ENCODE assay signal across 8 cellular contexts in genomic region chr2:20050712-20051517, GRCh38.
DNase-seq lines count a peak whose midpoint lies in the region; ATAC-seq, FAIRE-seq and TF ChIP-seq lines count a peak whose summit lies in the region.

No MANE protein-coding gene starts in this region.

- H3K36me3 ChIP-seq in muscle layer of duodenum (ENCODE audit: control insufficient read depth in 1 of 2, insufficient read depth in 2 of 2, low read length in 2 of 2): peaks cover 0 to 12% of the 10 kb centered on the region in 2 donors

- H3K4me3 ChIP-seq in AG04449 (ENCODE audit: low read depth, low read length) (peak overlapping the region; percentile 88), GM12875 (ENCODE audit: low read depth, low read length) (peak overlapping the region; percentile 73), muscle layer of duodenum (ENCODE audit: low read depth in 1 of 2, low read length in 2 of 2) (peak overlapping the region; percentile 72 to 84)

- no peaks in the 10 kb centered on the region for H3K27me3 ChIP-seq in muscle layer of duodenum (ENCODE audit: low read depth, low read length)

- no peak for FAIRE-seq in urothelium cell line (lab: Jason Lieb, UNC)

- no peak for DNase-seq in AG04449 (ENCODE audit: low read depth, low spot score)
- peak; percentile 8 for DNase-seq in NCI-H2107 (lab: John Stamatoyannopoulos, UW)
- peak; percentile 17 to 34 for DNase-seq in activated CD4-positive, alpha-beta T cell treated with anti-CD3 and anti-CD28 coated beads, Interleukin-2, amount 50 U/mL, for 48 hours
- peak; percentile 81 for DNase-seq in fibroblast of peridontal ligament (ENCODE audit: extremely low read depth)
- peak; percentile 69 for DNase-seq in urothelium cell line (ENCODE audit: low spot score)

- H3K27ac ChIP-seq in muscle layer of duodenum (ENCODE audit: low read length): peak overlapping the region; percentile 98

- H3K4me1 ChIP-seq in muscle layer of duodenum (ENCODE audit: control insufficient read depth in 1 of 2, insufficient read depth in 2 of 2, low read length in 2 of 2): peaks cover 6 to 19% of the 10 kb centered on the region in 2 donors

- CTCF ChIA-PET in AG04449 (lab: Yijun Ruan, JAX): interaction anchor here (0.9 to 7.6 kb wide), 6 partner anchors 9 to 276 kb away, joined by 3 to 59 read pairs (median 4); no protein-coding TSS in a partner anchor

- POLR2A ChIA-PET in AG04449 (lab: Yijun Ruan, JAX): interaction anchor here (0.6 to 3.1 kb wide), 7 partner anchors 11 to 1270 kb away, joined by 3 to 22 read pairs (median 3); no protein-coding TSS in a partner anchor

- TF ChIP-seq CTCF in AG04449 (IDR thresholded peaks at IDR 0.05; ENCODE audit: insufficient read depth, low read length, missing control alignments): peak; percentile 12
- TF ChIP-seq CTCF in GM12875 (IDR thresholded peaks at IDR 0.05; ENCODE audit: borderline replicate concordance, insufficient read depth, low read depth, low read length): peak; percentile 6; the same call in 1 of the 2 replicates

- peak; percentile 28 for ATAC-seq in HG02759 (IDR thresholded peaks at IDR 0.05; ENCODE audit: unreplicated experiment)

- no peaks in the 10 kb centered on the region for H3K9me3 ChIP-seq in muscle layer of duodenum (ENCODE audit: control insufficient read depth in 1 of 2, low read length in 2 of 2)
